ENCODE assay signal across 8 cellular contexts in the genomic region with DNA sequence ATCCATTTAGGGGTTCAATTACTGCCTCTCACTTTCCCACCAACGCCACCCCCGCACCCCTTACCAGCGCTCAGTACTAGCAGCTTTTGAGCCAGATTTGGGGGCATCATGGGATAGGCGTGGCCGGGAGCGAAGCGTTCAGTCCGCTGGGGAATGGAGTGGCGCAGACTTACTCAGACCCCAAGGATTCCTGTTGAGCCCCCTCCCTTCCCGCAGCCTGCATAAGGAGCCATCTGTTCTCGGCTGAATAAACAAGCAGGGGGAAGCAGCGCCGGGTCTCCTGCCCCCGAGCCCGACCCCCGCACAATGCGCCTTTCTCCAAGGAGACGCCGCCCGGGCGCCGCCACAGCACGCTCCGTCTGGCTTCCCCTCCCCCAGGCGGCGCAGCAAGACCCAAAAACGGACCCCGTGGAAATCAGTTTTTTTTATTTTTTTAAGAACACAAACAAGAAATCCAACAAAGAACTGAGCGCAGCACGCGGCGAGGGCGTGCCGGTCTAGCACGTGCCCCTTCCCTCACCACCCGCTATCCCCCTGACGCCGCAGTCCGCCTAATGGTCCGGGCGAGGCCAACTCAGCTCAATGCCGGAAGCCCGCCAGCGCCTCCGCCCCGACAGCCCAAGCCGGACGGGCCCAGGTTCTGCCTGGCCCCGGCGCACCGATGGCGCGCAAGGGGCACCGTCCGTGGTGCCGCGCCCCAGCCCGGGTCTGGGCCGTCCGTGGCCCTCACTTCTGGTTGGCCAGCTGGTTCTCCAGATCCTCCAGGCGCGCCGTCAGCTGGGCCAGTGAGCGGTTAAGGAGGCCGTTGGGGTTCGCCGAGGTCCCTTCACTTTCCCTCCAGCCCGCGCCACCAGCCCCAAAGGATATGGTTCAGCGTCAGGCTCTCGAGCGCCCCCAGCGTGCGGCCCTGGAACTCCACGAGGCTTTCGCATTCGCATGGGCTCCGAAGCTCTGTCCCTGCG.
A peak's percentile ranks its signal among the peaks of the same experiment; 100 is the strongest.
DNase-seq lines count a peak whose midpoint lies in the region; ATAC-seq and TF ChIP-seq lines count a peak whose summit lies in the region.

No MANE protein-coding gene starts in this region.

- H3K36me3 ChIP-seq in neuron (ENCODE audit: insufficient read depth, low read length) (no peaks in the 10 kb centered on the region), stomach smooth muscle (ENCODE audit: control insufficient read depth in 2 of 2, insufficient read depth in 2 of 2, low read length in 2 of 2) (no peaks in the 10 kb centered on the region)

- peak; percentile 83 for DNase-seq in GM10248 (ENCODE audit: extremely low spot score)
- DNase-seq in HuH-7 (ENCODE audit: low spot score), result peak; percentile 97
- DNase-seq in RWPE1 (ENCODE audit: low spot score), result peak; percentile 96
- DNase-seq in activated gamma-delta T cell treated with Interleukin-2 at 50 U/mL for 16 hours, result peak; percentile 79
- peak; percentile 63 for DNase-seq in foreskin melanocyte

- CTCF ChIA-PET in GM10248 (lab: Yijun Ruan, JAX) (interaction anchor here (0.6 to 8.0 kb wide), 50 partner anchors 9 to 547 kb away, joined by 3 to 110 read pairs (median 5); partner anchors contain the start of genes KCNS1, SEMG2, SYS1 and WFDC2), RWPE1 (lab: Yijun Ruan, JAX) (interaction anchor here (0.5 to 7.5 kb wide), 84 partner anchors 8 to 1151 kb away, joined by 3 to 109 read pairs (median 4); partner anchors contain the start of genes KCNS1, RBPJL, SEMG2 and SLPI)

- TF ChIP-seq CTCF in GM10248 (IDR thresholded peaks at IDR 0.05; ENCODE audit: control extremely low read depth, extremely low read depth, low read depth, missing control alignments) (peak; percentile 90), RWPE1 (conservative IDR thresholded peaks at IDR 0.05; ENCODE audit: low read depth) (peak; percentile 100)

- POLR2A ChIA-PET in GM10248 (lab: Yijun Ruan, JAX) (interaction anchor here (0.5 kb wide), 1 partner anchor 368 kb away, joined by 7 read pairs; no protein-coding TSS in a partner anchor), RWPE1 (lab: Yijun Ruan, JAX; ENCODE audit: low non-redundant PET) (interaction anchor here (1.1 kb wide), 1 partner anchor 40 kb away, joined by 3 read pairs; no protein-coding TSS in a partner anchor)

- no peak for ATAC-seq in GM19328 (IDR thresholded peaks at IDR 0.05; ENCODE audit: unreplicated experiment)

- peak overlapping the region in 1 of 2 donors; percentile 52 for H3K9ac ChIP-seq in stomach smooth muscle (ENCODE audit: low read length in 2 of 2)

- peak overlapping the region; percentile 57 for H3K27ac ChIP-seq in RWPE1
- H3K27ac ChIP-seq in stomach smooth muscle (ENCODE audit: low read length), result no peak overlapping the region

- H3K4me3 ChIP-seq in neuron (ENCODE audit: low read length) (peak overlapping the region; percentile 48), stomach smooth muscle (ENCODE audit: low read length in 2 of 2) (peak overlapping the region; percentile 59 to 72)

- no peaks in the 10 kb centered on the region for H3K27me3 ChIP-seq in neuron (ENCODE audit: insufficient read depth, low read length)
- H3K27me3 ChIP-seq in stomach smooth muscle (ENCODE audit: control insufficient read depth in 1 of 2, insufficient read depth in 2 of 2, low read length in 2 of 2), result peaks cover 10 to 29% of the 10 kb centered on the region in 2 donors

- H3K4me1 ChIP-seq in neuron (ENCODE audit: insufficient read depth, low read length) (peaks cover 7% of the 10 kb centered on the region), stomach smooth muscle (ENCODE audit: control insufficient read depth, insufficient read depth, low read length) (peaks cover 13% of the 10 kb centered on the region)

- H3K9me3 ChIP-seq in neuron (ENCODE audit: low read length) (peaks cover 4% of the 10 kb centered on the region), stomach smooth muscle (ENCODE audit: control insufficient read depth in 2 of 2, low read length in 2 of 2) (no peaks in the 10 kb centered on the region)

- peak overlapping the region; percentile 93 for H2AFZ ChIP-seq in neuron (ENCODE audit: low read depth, low read length)
